In genomic region chr15:66253643-66254363, GRCh38 we compare ENCODE assay signal across 8 cellular contexts. TPM values are rescaled to one million over a fixed set of nuclear protein-coding genes. Genes with fewer than 3 reads are reported as not detected.
DNase-seq lines count a peak whose midpoint lies in the region; ATAC-seq and TF ChIP-seq lines count a peak whose summit lies in the region.

TSS of gene MEGF11 (minus strand) at chr15:66253750. CDS start at chr15:66128403, 125,347 bp downstream.

- no peaks in the 10 kb centered on the region for H3K9me3 Mint-ChIP-seq in CD4-positive, alpha-beta T cell
- H3K9me3 Mint-ChIP-seq in nephron progenitor cell: no peaks in the 10 kb centered on the region

- no peak within 1 kb of the TSS for H3K27ac Mint-ChIP-seq in CD4-positive, alpha-beta T cell
- no peak within 1 kb of the TSS for H3K27ac Mint-ChIP-seq in nephron progenitor cell

- H3K4me1 ChIP-seq in HUES48 (ENCODE audit: control insufficient read depth, insufficient read depth, low read length): peaks cover 30% of the 10 kb centered on the region

- peaks cover 13% of the 10 kb centered on the region for H3K4me1 Mint-ChIP-seq in CD4-positive, alpha-beta T cell (ENCODE audit: low read depth)
- peaks cover 19% of the 10 kb centered on the region for H3K4me1 Mint-ChIP-seq in nephron progenitor cell

- H3K36me3 Mint-ChIP-seq in CD4-positive, alpha-beta T cell (ENCODE audit: low read depth): no peaks in the 10 kb centered on the region
- no peaks in the 10 kb centered on the region for H3K36me3 Mint-ChIP-seq in nephron progenitor cell (ENCODE audit: low read depth)

- no peak for TF ChIP-seq CTCF in CD4-positive, alpha-beta T cell (IDR thresholded peaks at IDR 0.05)
- TF ChIP-seq CTCF in WERI-Rb-1 (IDR thresholded peaks at IDR 0.05; ENCODE audit: low read depth, low read length): no peak
- no peak for TF ChIP-seq CTCF in foreskin fibroblast (IDR thresholded peaks at IDR 0.05; ENCODE audit: low read depth, low read length)
- no peak for TF ChIP-seq CTCF in nephron progenitor cell (IDR thresholded peaks at IDR 0.05)

- peaks cover 74% of the 10 kb centered on the region for H3K27me3 ChIP-seq in CD4-positive, alpha-beta T cell (ENCODE audit: control insufficient read depth, insufficient read depth, low read length)
- H3K27me3 ChIP-seq in HUES48 (ENCODE audit: control insufficient read depth, insufficient read depth, low read length) (peaks cover 83% of the 10 kb centered on the region), WERI-Rb-1 (ENCODE audit: insufficient read depth, low read depth, severe bottlenecking) (peaks cover 24% of the 10 kb centered on the region)

- H3K4me3 Mint-ChIP-seq in CD4-positive, alpha-beta T cell: peak within 1 kb of the TSS; percentile 80
- H3K4me3 Mint-ChIP-seq in nephron progenitor cell: peak within 1 kb of the TSS; percentile 88

- no peaks in the 10 kb centered on the region for H3K9me3 ChIP-seq in CD4-positive, alpha-beta T cell (ENCODE audit: control insufficient read depth, low read length)
- no peaks in the 10 kb centered on the region for H3K9me3 ChIP-seq in HUES48 (ENCODE audit: control insufficient read depth, insufficient read depth, low read length)
- no peaks in the 10 kb centered on the region for H3K9me3 ChIP-seq in WERI-Rb-1 (ENCODE audit: severe bottlenecking)

- CTCF ChIA-PET in CD4-positive, alpha-beta T cell (lab: Charles Lee): no interaction called here

- no peak for ATAC-seq in CD4-positive, alpha-beta T cell (ENCODE audit: poor library complexity)
- no peak for ATAC-seq in GM21786 (IDR thresholded peaks at IDR 0.05; ENCODE audit: unreplicated experiment)
- ATAC-seq in GM19351 (IDR thresholded peaks at IDR 0.05; ENCODE audit: unreplicated experiment): no peak

- H3K27ac ChIP-seq in CD4-positive, alpha-beta T cell (ENCODE audit: low read depth, low read length): no peak within 1 kb of the TSS
- H3K27ac ChIP-seq in HUES48 (ENCODE audit: low read depth, low read length) (no peak within 1 kb of the TSS), WERI-Rb-1 (no peak within 1 kb of the TSS)

- intact Hi-C loops in CD4-positive, alpha-beta T cell (cut with DNase I, micrococcal nuclease): loop anchor here in 1 of 2 experiments (2.0 kb wide), 1 partner anchor 245 kb away; no protein-coding TSS in a partner anchor

- no peaks in the 10 kb centered on the region for H3K36me3 ChIP-seq in HUES48 (ENCODE audit: control insufficient read depth, insufficient read depth, low read length)
- H3K36me3 ChIP-seq in WERI-Rb-1: no peaks in the 10 kb centered on the region

- H3K4me3 ChIP-seq in HUES48 (ENCODE audit: low read depth, low read length) (peak within 1 kb of the TSS; percentile 78), WERI-Rb-1 (ENCODE audit: low read depth, low read length) (peak within 1 kb of the TSS; percentile 52), foreskin fibroblast (ENCODE audit: low read depth in 1 of 2, low read length in 2 of 2) (peak within 1 kb of the TSS; percentile 42 to 50)

- H3K27me3 Mint-ChIP-seq in CD4-positive, alpha-beta T cell: peaks cover 81% of the 10 kb centered on the region
- peaks cover 91% of the 10 kb centered on the region for H3K27me3 Mint-ChIP-seq in nephron progenitor cell (ENCODE audit: low read depth, poor library complexity)

- no peak within 1 kb of the TSS for H3K9ac ChIP-seq in HUES48 (ENCODE audit: low read depth, low read length)

- POLR2A ChIA-PET in CD4-positive, alpha-beta T cell (lab: Charles Lee): no interaction called here

- no peak for DNase-seq in CD4-positive, alpha-beta T cell
- DNase-seq in WERI-Rb-1: peak; percentile 28
- DNase-seq in foreskin fibroblast: peak; percentile 29 to 66
- DNase-seq in nephron progenitor cell: peak; percentile 61
- DNase-seq in activated CD4-positive, alpha-beta T cell treated with anti-CD3 and anti-CD28 coated beads, Interleukin-2, amount 50 U/mL, for 1 hour: no peak

RNA-seq across cellular contexts. Expression of gene MEGF11, which starts in this region (rescaled TPM):
- total RNA-seq in CD4-positive, alpha-beta T cell: not detected

Comparison
In these comparisons a context has a peak if more than half of its experiments do, and no peak if none do; other contexts are left out.
1. DNase-seq: peak in WERI-Rb-1 (single experiment), foreskin fibroblast (2 of 2) and nephron progenitor cell (single experiment); none in CD4-positive, alpha-beta T cell (0 of 10) and activated CD4-positive, alpha-beta T cell treated with anti-CD3 and anti-CD28 coated beads, Interleukin-2, amount 50 U/mL, for 1 hour (single experiment).
2. Peak in every context shown above with its lines, with median percentiles within 50 percentile points of each other: H3K4me3 ChIP-seq.